16 cellular contexts compared by ENCODE assay signal in the genomic region with DNA sequence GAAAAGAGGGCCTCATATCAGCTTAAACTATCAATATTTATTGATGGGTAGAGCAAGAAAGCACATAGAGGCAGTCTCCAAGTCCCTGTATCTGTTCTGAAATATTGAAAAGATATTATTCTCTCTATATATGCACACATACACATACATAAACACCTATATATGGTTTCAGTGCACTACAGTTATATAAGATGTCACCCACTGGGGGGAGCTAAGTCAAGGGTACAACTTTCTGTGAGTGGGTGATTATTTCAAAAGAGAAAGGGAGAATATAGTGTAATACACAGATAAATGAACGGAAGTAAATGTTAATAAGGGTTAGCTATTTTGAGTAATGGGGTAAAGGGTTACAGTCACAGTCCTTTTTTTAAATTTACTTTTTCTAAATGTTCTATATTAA. TPM values are rescaled to one million over a fixed set of nuclear protein-coding genes. Genes with fewer than 3 reads are reported as not detected.
DNase-seq lines count a peak whose midpoint lies in the region; ATAC-seq, FAIRE-seq and TF ChIP-seq lines count a peak whose summit lies in the region.
"Had no signal": no experiment of that assay in that cellular context is flagged by ENCODE, and none has a peak within 500 bp of the region (broad histone marks: within the 10 kb centered on the region; RNA-seq: fewer than 3 reads in every experiment).

No MANE protein-coding gene starts in this region.

- POLR2A ChIA-PET in GM12878 (lab: Charles Lee): no interaction called here

- H4K20me1 ChIP-seq in GM12878 (ENCODE audit: control insufficient read depth, insufficient read depth): no peaks in the 10 kb centered on the region
- no peaks in the 10 kb centered on the region for H4K20me1 ChIP-seq in smooth muscle cell (ENCODE audit: low read depth)

- WGBS in GM12878 (ENCODE audit: insufficient coverage, insufficient replicate concordance, low lambda C conversion rate, missing lambda C conversion rate): 54% methylated on average over 1 of the region's 1 CpG
- WGBS in smooth muscle cell (ENCODE audit: low lambda C conversion rate): 75% methylated on average over 1 of the region's 1 CpG

- 0 out of 2 replicates have a peak, but pooled peaks have one; percentile 6 for TF ChIP-seq RAD21 in GM12878 (IDR thresholded peaks at IDR 0.05; ENCODE audit: insufficient read depth, low read depth, low read length)

- ATAC-seq in GM12878 (peak; percentile 45; the same call in 2 of the 3 replicates), GM19467 (IDR thresholded peaks at IDR 0.05; ENCODE audit: unreplicated experiment) (no peak)
- ATAC-seq: activated CD8-positive, alpha-beta memory T cell treated with anti-CD3 and anti-CD28 coated beads, Interleukin-2, amount 10 ng/mL, durations not matched to agents 7 days and 5 days; activated naive CD8-positive, alpha-beta T cell treated with anti-CD3 and anti-CD28 coated beads, Interleukin-2, amount 50 U/mL, for 24 hours; heart right ventricle had no signal

- H3K9me3 ChIP-seq in GM12878 (replicated peaks; ENCODE audit: control insufficient read depth, insufficient read depth, low read length) (no peaks in the 10 kb centered on the region), smooth muscle cell (replicated peaks; ENCODE audit: low read depth) (no peaks in the 10 kb centered on the region)
- H3K9me3 ChIP-seq: heart right ventricle had no signal

- CTCF ChIA-PET in GM12878 (lab: Yijun Ruan, JAX): interaction anchor here (1.2 to 1.3 kb wide), 2 partner anchors 156 to 311 kb away, joined by 3 to 5 read pairs; no protein-coding TSS in a partner anchor

- TF ChIP-seq CTCF in GM12878 (IDR thresholded peaks at IDR 0.05 in 2 of 3, conservative IDR thresholded peaks at IDR 0.05 in 1 of 3; ENCODE audit: control insufficient read depth in 2 of 3, extremely low read depth in 1 of 3, insufficient read depth in 1 of 3, low read depth in 3 of 3, low read length in 3 of 3) (no peak; a peak in 1 of 6 replicates), smooth muscle cell (IDR thresholded peaks at IDR 0.05; ENCODE audit: borderline replicate concordance, insufficient read depth, poor library complexity, severe bottlenecking) (peak; percentile 36)

- FAIRE-seq in GM12878 (lab: Jason Lieb, UNC): no peak

- in situ Hi-C loops in GM12878 (cut with MboI): no loop called here

- TF ChIP-seq POLR2A in GM12878 (IDR thresholded peaks at IDR 0.05; ENCODE audit: low read depth, low read length): no peak

- no peak overlapping the region for H2AFZ ChIP-seq in GM12878 (ENCODE audit: control insufficient read depth, low read depth, low read length)
- no peak overlapping the region for H2AFZ ChIP-seq in smooth muscle cell (ENCODE audit: low read depth)

- no peaks in the 10 kb centered on the region for H3F3A ChIP-seq in smooth muscle cell (ENCODE audit: low read depth)

- no peak overlapping the region for H3K27ac ChIP-seq in GM12878 (ENCODE audit: control insufficient read depth, insufficient read depth)
- no peak overlapping the region for H3K27ac ChIP-seq in smooth muscle cell (ENCODE audit: low read depth)
- H3K27ac ChIP-seq: heart right ventricle had no signal

- TF ChIP-seq EP300 in GM12878 (IDR thresholded peaks at IDR 0.05; ENCODE audit: borderline replicate concordance in 1 of 2, control insufficient read depth in 1 of 2, low read depth in 2 of 2, low read length in 2 of 2): no peak

- H3K9ac ChIP-seq in GM12878 (ENCODE audit: control insufficient read depth, insufficient read depth, low read length) (no peak overlapping the region), smooth muscle cell (ENCODE audit: low read depth) (no peak overlapping the region)

- H3K4me1 ChIP-seq in GM12878 (ENCODE audit: control insufficient read depth, insufficient read depth, low read length): no peaks in the 10 kb centered on the region
- no peaks in the 10 kb centered on the region for H3K4me1 ChIP-seq in smooth muscle cell (ENCODE audit: low read depth)
- H3K4me1 ChIP-seq: heart right ventricle had no signal

- H3K36me3 ChIP-seq in GM12878 (ENCODE audit: control insufficient read depth in 2 of 2, insufficient read depth in 2 of 2, low read length in 1 of 2) (no peaks in the 10 kb centered on the region), smooth muscle cell (ENCODE audit: low read depth) (no peaks in the 10 kb centered on the region)
- H3K36me3 ChIP-seq: heart right ventricle had no signal

- H3K27me3 ChIP-seq in GM12878 (replicated peaks in 1 of 2; ENCODE audit: control insufficient read depth in 2 of 2, insufficient read depth in 2 of 2, low read length in 1 of 2) (no peaks in the 10 kb centered on the region), smooth muscle cell (ENCODE audit: low read depth) (no peaks in the 10 kb centered on the region)
- H3K27me3 ChIP-seq: heart right ventricle had no signal

- H3K4me3 ChIP-seq in GM12878 (no peak overlapping the region), smooth muscle cell (no peak overlapping the region)
- H3K4me3 ChIP-seq: heart right ventricle had no signal

- peak; percentile 13 for DNase-seq in NOMO-1 treated with DMSO at 0.1 percent for 48 hours (lab: John Stamatoyannopoulos, UW; ENCODE audit: unreplicated experiment)
- DNase-seq in NOMO-1 treated with dmso at 0.1 percent for 144 hours (lab: John Stamatoyannopoulos, UW; ENCODE audit: unreplicated experiment): no peak
- peak; percentile 31 for DNase-seq in MV-4-11 (lab: John Stamatoyannopoulos, UW)
- no peak for DNase-seq in GM12878 (ENCODE audit: low read depth, low spot score)
- DNase-seq in smooth muscle cell (lab: John Stamatoyannopoulos, UW; ENCODE audit: unreplicated experiment): no peak
- DNase-seq in hippocampal formation (lab: John Stamatoyannopoulos, UW): no peak
- no peak for DNase-seq in KG1 (lab: John Stamatoyannopoulos, UW)
- DNase-seq: activated CD8-positive, alpha-beta memory T cell treated with anti-CD3 and anti-CD28 coated beads, Interleukin-2, amount 10 ng/mL, durations not matched to agents 7 days and 5 days; activated naive CD8-positive, alpha-beta T cell treated with anti-CD3 and anti-CD28 coated beads, Interleukin-2, amount 50 U/mL, for 24 hours; heart right ventricle; NCI-H2029 treated with DMSO at 0.1 percent for 48 hours; stimulated activated CD4-positive, alpha-beta T cell treated with anti-CD3 and anti-CD28 coated beads, Interleukin-12 subunit alpha, Interleukin-12 subunit beta, amount 100 ng/mL, for 4 hours had no signal

- intact Hi-C loops in GM12878 (cut with micrococcal nuclease; ENCODE audit: unreplicated experiment): no loop called here

- SMC1A ChIA-PET in GM12878 (lab: Charles Lee; ENCODE audit: uncharacterized antibody, unreplicated experiment): interaction anchor here (0.7 kb wide), 2 partner anchors 13 to 58 kb away, joined by 3 to 4 read pairs; no protein-coding TSS in a partner anchor

- H3K4me2 ChIP-seq in GM12878 (ENCODE audit: control insufficient read depth, insufficient read depth): no peak overlapping the region
- no peak overlapping the region for H3K4me2 ChIP-seq in smooth muscle cell

- no peaks in the 10 kb centered on the region for H3K79me2 ChIP-seq in GM12878 (ENCODE audit: control insufficient read depth, insufficient read depth, low read length)
- H3K79me2 ChIP-seq in smooth muscle cell (ENCODE audit: low read depth): no peaks in the 10 kb centered on the region

- RAD21 ChIA-PET in GM12878 (lab: Charles Lee; ENCODE audit: unreplicated experiment): no interaction called here

- no TSS peak for BruUV-seq in GM12878 (replicated peaks; lab: Mats Ljungman, UMichigan)

TF ChIP-seq in GM12878, 131 proteins besides CTCF, POLR2A, EP300 and RAD21:
- TF ChIP-seq SPI1 (IDR thresholded peaks at IDR 0.05; ENCODE audit: borderline replicate concordance, insufficient read depth, low read depth, low read length): no peak
- peak; percentile 13; the same call in 1 of the 2 replicates for TF ChIP-seq SMC3 (IDR thresholded peaks at IDR 0.05; ENCODE audit: borderline replicate concordance, low read length)
TF ChIP-seq in GM12878: peak in this region for 1.

RNA-seq across cellular contexts. Expression of a gene that starts 8.8 kb away (rescaled TPM):
- not detected in 2 replicates for total RNA-seq in GM12878 (2013; cell fraction: nucleolus; rRNA removed)
- total RNA-seq in GM12878 (2014; rRNA removed) (not detected in 2 replicates), GM12878 (2014; rRNA removed; fragmentation: Illumina TruSeq; extraction: Trizol) (not detected in 2 replicates), GM12878 (2021) (not detected in 2 replicates), smooth muscle cell (not detected in 2 replicates)
- polyA plus RNA-seq in GM12878 (2011; ENCODE audit: low read depth): not detected
- polyA plus RNA-seq in GM12878 (2011; rRNA removed) (not detected in 2 replicates), GM12878 (2014; fragmentation: Illumina TruSeq; extraction: Trizol) (not detected in 2 replicates), GM12878 (2014; fragmentation: Nextera tagmentation; extraction: Ambion mirVana) (not detected), GM12878 (2014; rRNA removed) (not detected in 2 replicates), GM12878 (2016; fragmentation: Nextera tagmentation; extraction: Ambion mirVana) (not detected), smooth muscle cell (0.21 TPM in 1 of 2 replicates, not detected in the other)
- polyA plus RNA-seq in GM12878 (2011; cell fraction: cytosol; rRNA removed): not detected in 2 replicates
- polyA plus RNA-seq in GM12878 (2011; cell fraction: nucleus; rRNA removed): not detected in 2 replicates
- polyA plus RNA-seq in GM12878 (2012): not detected in 2 replicates
- polyA minus RNA-seq in GM12878 (2011; rRNA and poly(A)+ RNA removed): not detected in 2 replicates
- polyA minus RNA-seq in GM12878 (2011; cell fraction: cytosol; rRNA and poly(A)+ RNA removed): not detected in 2 replicates
- not detected in 2 replicates for polyA minus RNA-seq in GM12878 (2011; cell fraction: nucleus; rRNA and poly(A)+ RNA removed)
- total RNA-seq: activated CD8-positive, alpha-beta memory T cell treated with anti-CD3 and anti-CD28 coated beads, Interleukin-2, amount 10 ng/mL, durations not matched to agents 7 days and 5 days; heart right ventricle; lung microvascular endothelial cell; urinary bladder had no signal
- polyA plus RNA-seq: BJ, heart right ventricle, urinary bladder had no signal

Comparison
In these comparisons a context has a peak if more than half of its experiments do, and no peak if none do; other contexts are left out.
1. DNase-seq: peak in NOMO-1 treated with DMSO at 0.1 percent for 48 hours (single experiment) and MV-4-11 (single experiment); none in NOMO-1 treated with dmso at 0.1 percent for 144 hours (single experiment), GM12878 (single experiment), smooth muscle cell (single experiment), hippocampal formation (0 of 2) and KG1 (single experiment).